In genomic region chr16:57822018-57822553, GRCh38 we compare ENCODE assay signal across 21 cellular contexts.
"Had no signal": no experiment of that assay in that cellular context is flagged by ENCODE, and none has a peak within 500 bp of the region (broad histone marks: within the 10 kb centered on the region; RNA-seq: fewer than 3 reads in every experiment).

No MANE protein-coding gene starts in this region.

- H3K9me3 Mint-ChIP-seq: activated B cell treated with CpG ODN at 0.5 μM for 24 hours; activated CD4-positive, alpha-beta T cell treated with anti-CD3 and anti-CD28 coated beads, Interleukin-2, amount 10 ng/mL, durations not matched to agents 24 days and 14 days; activated naive CD4-positive, alpha-beta T cell treated with anti-CD3 and anti-CD28 coated beads, Interleukin-2, amount 50 U/mL, for 24 hours; activated T-cell treated with anti-CD3 and anti-CD28 coated beads, Interleukin-2, amount 50 U/mL, for 24 hours; activated T-helper 1 cell treated with anti-CD3 and anti-CD28 coated beads, Interleukin-12 subunit alpha, Interleukin-12 subunit beta, Interleukin-2, Interleukin-4 antibody, amounts not matched to agents 30 ng/mL and 10 ng/mL and 1 ng/mL, durations not matched to agents 14 hours and 24 hours and 36 hours; central memory CD8-positive, alpha-beta T cell had no signal

- H3K4me3 Mint-ChIP-seq: activated B cell treated with CpG ODN at 0.5 μM for 24 hours; activated CD4-positive, alpha-beta T cell treated with anti-CD3 and anti-CD28 coated beads, Interleukin-2, amount 10 ng/mL, durations not matched to agents 24 days and 14 days; activated CD8-positive, alpha-beta memory T cell treated with anti-CD3 and anti-CD28 coated beads, Interleukin-2, amount 10 ng/mL, durations not matched to agents 7 days and 5 days; activated naive CD4-positive, alpha-beta T cell treated with anti-CD3 and anti-CD28 coated beads, Interleukin-2, amount 50 U/mL, for 24 hours; activated T-cell treated with anti-CD3 and anti-CD28 coated beads, Interleukin-2, amount 50 U/mL, for 24 hours; activated T-helper 1 cell treated with anti-CD3 and anti-CD28 coated beads, Interleukin-12 subunit alpha, Interleukin-12 subunit beta, Interleukin-2, Interleukin-4 antibody, amounts not matched to agents 30 ng/mL and 10 ng/mL and 1 ng/mL, durations not matched to agents 14 hours and 24 hours and 36 hours; central memory CD8-positive, alpha-beta T cell; T-helper 17 cell had no signal

- H3K27ac Mint-ChIP-seq: activated B cell treated with CpG ODN at 0.5 μM for 24 hours; activated CD4-positive, alpha-beta T cell treated with anti-CD3 and anti-CD28 coated beads, Interleukin-2, amount 10 ng/mL, durations not matched to agents 24 days and 14 days; activated CD8-positive, alpha-beta memory T cell treated with anti-CD3 and anti-CD28 coated beads, Interleukin-2, amount 10 ng/mL, durations not matched to agents 7 days and 5 days; activated naive CD4-positive, alpha-beta T cell treated with anti-CD3 and anti-CD28 coated beads, Interleukin-2, amount 50 U/mL, for 24 hours; activated T-cell treated with anti-CD3 and anti-CD28 coated beads, Interleukin-2, amount 50 U/mL, for 24 hours; activated T-helper 1 cell treated with anti-CD3 and anti-CD28 coated beads, Interleukin-12 subunit alpha, Interleukin-12 subunit beta, Interleukin-2, Interleukin-4 antibody, amounts not matched to agents 30 ng/mL and 10 ng/mL and 1 ng/mL, durations not matched to agents 14 hours and 24 hours and 36 hours; T-helper 17 cell had no signal

- H3K36me3 Mint-ChIP-seq: activated CD8-positive, alpha-beta memory T cell treated with anti-CD3 and anti-CD28 coated beads, Interleukin-2, amount 10 ng/mL, durations not matched to agents 7 days and 5 days; activated naive CD4-positive, alpha-beta T cell treated with anti-CD3 and anti-CD28 coated beads, Interleukin-2, amount 50 U/mL, for 24 hours had no signal

- H3K4me1 Mint-ChIP-seq: activated B cell treated with CpG ODN at 0.5 μM for 24 hours; activated CD4-positive, alpha-beta T cell treated with anti-CD3 and anti-CD28 coated beads, Interleukin-2, amount 10 ng/mL, durations not matched to agents 24 days and 14 days; activated naive CD4-positive, alpha-beta T cell treated with anti-CD3 and anti-CD28 coated beads, Interleukin-2, amount 50 U/mL, for 24 hours; central memory CD8-positive, alpha-beta T cell had no signal

- ATAC-seq: activated CD8-positive, alpha-beta memory T cell treated with anti-CD3 and anti-CD28 coated beads, Interleukin-2, amount 10 ng/mL, durations not matched to agents 7 days and 5 days; PC-3; T-helper 17 cell had no signal

- DNase-seq: activated B cell treated with CpG ODN at 0.5 μM for 24 hours; activated CD4-positive, alpha-beta T cell treated with anti-CD3 and anti-CD28 coated beads for 1 hour; activated CD4-positive, alpha-beta T cell treated with anti-CD3 and anti-CD28 coated beads, Interleukin-2, amount 10 ng/mL, durations not matched to agents 24 days and 14 days; activated CD4-positive, alpha-beta T cell treated with anti-CD3 and anti-CD28 coated beads, Interleukin-2, amount 50 U/mL, for 48 hours; activated CD8-positive, alpha-beta memory T cell treated with anti-CD3 and anti-CD28 coated beads, Interleukin-2, amount 10 ng/mL, durations not matched to agents 7 days and 5 days; activated effector memory CD4-positive, alpha-beta T cell treated with Interleukin-2 at 50 U/mL for 16 hours; activated naive CD4-positive, alpha-beta T cell; activated T-cell treated with anti-CD3 and anti-CD28 coated beads, Interleukin-2, amount 50 U/mL, for 24 hours; aorta; NCI-H1105 treated with DMSO at 0.1 percent for 48 hours; NCI-H1436 treated with DMSO at 0.1 percent for 48 hours; NCI-H187; NCI-H2081; NCI-H524; PC-3; SIG-M5; T-helper 17 cell; T-helper 9 cell had no signal

- H3K27me3 Mint-ChIP-seq: activated naive CD4-positive, alpha-beta T cell treated with anti-CD3 and anti-CD28 coated beads, Interleukin-2, amount 50 U/mL, for 24 hours; activated T-cell treated with anti-CD3 and anti-CD28 coated beads, Interleukin-2, amount 50 U/mL, for 24 hours; central memory CD8-positive, alpha-beta T cell had no signal
